1 cellular context compared by ENCODE assay signal in the genomic region with DNA sequence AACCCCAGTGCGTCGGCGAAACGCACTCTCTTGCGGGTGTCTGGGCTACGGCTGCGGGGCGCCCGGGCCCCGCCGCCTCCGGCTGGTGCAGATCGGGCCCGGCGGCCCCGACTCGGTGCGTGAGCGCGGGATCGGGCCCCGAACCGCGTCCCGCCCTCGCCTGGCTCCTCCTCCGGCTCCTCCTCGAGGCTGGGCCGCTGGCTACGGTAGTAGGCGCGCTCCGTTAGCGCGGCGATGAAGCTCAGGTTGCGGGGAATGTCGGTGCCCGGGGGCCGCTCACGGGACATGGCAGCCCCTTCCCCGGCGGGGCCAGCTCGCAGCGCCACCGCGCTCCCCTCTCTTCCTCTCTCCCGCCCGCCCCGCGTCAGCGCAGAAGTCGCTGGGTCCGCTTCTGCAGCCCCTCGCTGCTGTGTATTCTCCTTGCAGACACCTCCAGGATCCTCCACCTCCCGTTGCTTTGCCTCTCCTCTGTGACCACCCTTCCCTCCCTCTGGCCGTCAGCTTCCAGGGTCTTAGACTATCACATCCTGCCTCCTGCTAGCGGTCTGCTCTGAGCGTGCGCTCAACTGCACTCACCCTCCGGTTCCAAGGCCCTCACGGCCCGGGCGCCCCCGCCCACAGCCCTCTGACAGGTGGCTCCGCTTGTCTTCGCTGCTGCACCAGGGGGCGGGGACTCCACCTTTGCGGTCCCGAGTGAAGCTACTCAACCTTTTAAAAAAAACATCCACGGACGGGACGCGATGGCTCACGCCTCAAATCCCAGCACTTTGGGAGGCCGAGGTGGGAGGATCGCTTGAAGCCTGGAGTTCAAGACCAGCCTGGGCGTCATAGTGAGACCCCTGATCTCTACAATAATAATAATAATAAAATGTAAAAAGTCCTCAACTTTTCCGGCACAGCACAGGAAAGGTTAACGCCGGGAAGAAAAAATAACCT.
TF ChIP-seq lines count a peak whose summit lies in the region.

A gene with protein sequence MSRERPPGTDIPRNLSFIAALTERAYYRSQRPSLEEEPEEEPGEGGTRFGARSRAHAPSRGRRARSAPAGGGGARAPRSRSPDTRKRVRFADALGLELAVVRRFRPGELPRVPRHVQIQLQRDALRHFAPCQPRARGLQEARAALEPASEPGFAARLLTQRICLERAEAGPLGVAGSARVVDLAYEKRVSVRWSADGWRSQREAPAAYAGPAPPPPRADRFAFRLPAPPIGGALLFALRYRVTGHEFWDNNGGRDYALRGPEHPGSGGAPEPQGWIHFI (minus strand): TSS at position 570 of the 936 bp plus-strand sequence. CDS start 283 bp downstream, at position 287.

TF ChIP-seq in HepG2, 621 proteins besides CTCF, POLR2A, EP300 and RAD21 (continued from another document and continues in another):
- no peak for TF ChIP-seq ZNF17 (CRISPR knock-in tag; IDR thresholded peaks at IDR 0.05)
- TF ChIP-seq, protein P1, sequence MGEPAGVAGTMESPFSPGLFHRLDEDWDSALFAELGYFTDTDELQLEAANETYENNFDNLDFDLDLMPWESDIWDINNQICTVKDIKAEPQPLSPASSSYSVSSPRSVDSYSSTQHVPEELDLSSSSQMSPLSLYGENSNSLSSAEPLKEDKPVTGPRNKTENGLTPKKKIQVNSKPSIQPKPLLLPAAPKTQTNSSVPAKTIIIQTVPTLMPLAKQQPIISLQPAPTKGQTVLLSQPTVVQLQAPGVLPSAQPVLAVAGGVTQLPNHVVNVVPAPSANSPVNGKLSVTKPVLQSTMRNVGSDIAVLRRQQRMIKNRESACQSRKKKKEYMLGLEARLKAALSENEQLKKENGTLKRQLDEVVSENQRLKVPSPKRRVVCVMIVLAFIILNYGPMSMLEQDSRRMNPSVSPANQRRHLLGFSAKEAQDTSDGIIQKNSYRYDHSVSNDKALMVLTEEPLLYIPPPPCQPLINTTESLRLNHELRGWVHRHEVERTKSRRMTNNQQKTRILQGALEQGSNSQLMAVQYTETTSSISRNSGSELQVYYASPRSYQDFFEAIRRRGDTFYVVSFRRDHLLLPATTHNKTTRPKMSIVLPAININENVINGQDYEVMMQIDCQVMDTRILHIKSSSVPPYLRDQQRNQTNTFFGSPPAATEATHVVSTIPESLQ (CRISPR knock-in tag; conservative IDR thresholded peaks at IDR 0.05) = no peak; the same call in 1 of the 2 replicates
- TF ChIP-seq RBAK (CRISPR knock-in tag; IDR thresholded peaks at IDR 0.05) = peak; percentile 68
- TF ChIP-seq, protein P2, sequence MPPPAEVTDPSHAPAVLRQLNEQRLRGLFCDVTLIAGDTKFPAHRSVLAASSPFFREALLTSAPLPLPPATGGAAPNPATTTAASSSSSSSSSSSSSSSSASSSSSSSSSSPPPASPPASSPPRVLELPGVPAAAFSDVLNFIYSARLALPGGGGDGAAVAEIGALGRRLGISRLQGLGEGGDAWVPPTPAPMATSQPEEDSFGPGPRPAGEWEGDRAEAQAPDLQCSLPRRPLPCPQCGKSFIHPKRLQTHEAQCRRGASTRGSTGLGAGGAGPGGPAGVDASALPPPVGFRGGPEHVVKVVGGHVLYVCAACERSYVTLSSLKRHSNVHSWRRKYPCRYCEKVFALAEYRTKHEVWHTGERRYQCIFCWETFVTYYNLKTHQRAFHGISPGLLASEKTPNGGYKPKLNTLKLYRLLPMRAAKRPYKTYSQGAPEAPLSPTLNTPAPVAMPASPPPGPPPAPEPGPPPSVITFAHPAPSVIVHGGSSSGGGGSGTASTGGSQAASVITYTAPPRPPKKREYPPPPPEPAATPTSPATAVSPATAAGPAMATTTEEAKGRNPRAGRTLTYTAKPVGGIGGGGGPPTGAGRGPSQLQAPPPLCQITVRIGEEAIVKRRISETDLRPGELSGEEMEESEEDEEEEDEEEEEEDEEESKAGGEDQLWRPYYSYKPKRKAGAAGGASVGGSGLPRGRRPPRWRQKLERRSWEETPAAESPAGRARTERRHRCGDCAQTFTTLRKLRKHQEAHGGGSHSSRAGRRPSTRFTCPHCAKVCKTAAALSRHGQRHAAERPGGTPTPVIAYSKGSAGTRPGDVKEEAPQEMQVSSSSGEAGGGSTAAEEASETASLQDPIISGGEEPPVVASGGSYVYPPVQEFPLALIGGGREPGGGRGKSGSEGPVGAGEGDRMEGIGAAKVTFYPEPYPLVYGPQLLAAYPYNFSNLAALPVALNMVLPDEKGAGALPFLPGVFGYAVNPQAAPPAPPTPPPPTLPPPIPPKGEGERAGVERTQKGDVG (CRISPR knock-in tag; IDR thresholded peaks at IDR 0.05; ENCODE audit: borderline replicate concordance) = no peak; the same call in 1 of the 2 replicates
- TF ChIP-seq SIX4 (CRISPR knock-in tag; IDR thresholded peaks at IDR 0.05) = no peak; the same call in 1 of the 2 replicates
- 0 out of 2 replicates have a peak, but pooled peaks have one; percentile 41 for TF ChIP-seq KDM1A (CRISPR knock-in tag; IDR thresholded peaks at IDR 0.05)
- peak; percentile 53 for TF ChIP-seq SMAD1 (CRISPR knock-in tag; IDR thresholded peaks at IDR 0.05; ENCODE audit: borderline replicate concordance, low read depth)
- TF ChIP-seq ZFP41 (CRISPR knock-in tag; IDR thresholded peaks at IDR 0.05; ENCODE audit: borderline replicate concordance) = no peak; the same call in 1 of the 2 replicates
- no peak for TF ChIP-seq NR2F1 (CRISPR knock-in tag; IDR thresholded peaks at IDR 0.05)
- TF ChIP-seq, protein P3, sequence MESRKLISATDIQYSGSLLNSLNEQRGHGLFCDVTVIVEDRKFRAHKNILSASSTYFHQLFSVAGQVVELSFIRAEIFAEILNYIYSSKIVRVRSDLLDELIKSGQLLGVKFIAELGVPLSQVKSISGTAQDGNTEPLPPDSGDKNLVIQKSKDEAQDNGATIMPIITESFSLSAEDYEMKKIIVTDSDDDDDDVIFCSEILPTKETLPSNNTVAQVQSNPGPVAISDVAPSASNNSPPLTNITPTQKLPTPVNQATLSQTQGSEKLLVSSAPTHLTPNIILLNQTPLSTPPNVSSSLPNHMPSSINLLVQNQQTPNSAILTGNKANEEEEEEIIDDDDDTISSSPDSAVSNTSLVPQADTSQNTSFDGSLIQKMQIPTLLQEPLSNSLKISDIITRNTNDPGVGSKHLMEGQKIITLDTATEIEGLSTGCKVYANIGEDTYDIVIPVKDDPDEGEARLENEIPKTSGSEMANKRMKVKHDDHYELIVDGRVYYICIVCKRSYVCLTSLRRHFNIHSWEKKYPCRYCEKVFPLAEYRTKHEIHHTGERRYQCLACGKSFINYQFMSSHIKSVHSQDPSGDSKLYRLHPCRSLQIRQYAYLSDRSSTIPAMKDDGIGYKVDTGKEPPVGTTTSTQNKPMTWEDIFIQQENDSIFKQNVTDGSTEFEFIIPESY (CRISPR knock-in tag; IDR thresholded peaks at IDR 0.05) = no peak; the same call in 1 of the 2 replicates
- TF ChIP-seq, protein P4, sequence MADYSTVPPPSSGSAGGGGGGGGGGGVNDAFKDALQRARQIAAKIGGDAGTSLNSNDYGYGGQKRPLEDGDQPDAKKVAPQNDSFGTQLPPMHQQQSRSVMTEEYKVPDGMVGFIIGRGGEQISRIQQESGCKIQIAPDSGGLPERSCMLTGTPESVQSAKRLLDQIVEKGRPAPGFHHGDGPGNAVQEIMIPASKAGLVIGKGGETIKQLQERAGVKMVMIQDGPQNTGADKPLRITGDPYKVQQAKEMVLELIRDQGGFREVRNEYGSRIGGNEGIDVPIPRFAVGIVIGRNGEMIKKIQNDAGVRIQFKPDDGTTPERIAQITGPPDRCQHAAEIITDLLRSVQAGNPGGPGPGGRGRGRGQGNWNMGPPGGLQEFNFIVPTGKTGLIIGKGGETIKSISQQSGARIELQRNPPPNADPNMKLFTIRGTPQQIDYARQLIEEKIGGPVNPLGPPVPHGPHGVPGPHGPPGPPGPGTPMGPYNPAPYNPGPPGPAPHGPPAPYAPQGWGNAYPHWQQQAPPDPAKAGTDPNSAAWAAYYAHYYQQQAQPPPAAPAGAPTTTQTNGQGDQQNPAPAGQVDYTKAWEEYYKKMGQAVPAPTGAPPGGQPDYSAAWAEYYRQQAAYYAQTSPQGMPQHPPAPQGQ (CRISPR knock-in tag; IDR thresholded peaks at IDR 0.05; ENCODE audit: borderline replicate concordance) = no peak
- TF ChIP-seq TCF7L2 (IDR thresholded peaks at IDR 0.05; ENCODE audit: low read depth, low read length) = no peak
- TF ChIP-seq NRL (CRISPR knock-in tag; IDR thresholded peaks at IDR 0.05; ENCODE audit: borderline replicate concordance) = peak; percentile 87; the same call in 1 of the 2 replicates
- TF ChIP-seq, protein P5, sequence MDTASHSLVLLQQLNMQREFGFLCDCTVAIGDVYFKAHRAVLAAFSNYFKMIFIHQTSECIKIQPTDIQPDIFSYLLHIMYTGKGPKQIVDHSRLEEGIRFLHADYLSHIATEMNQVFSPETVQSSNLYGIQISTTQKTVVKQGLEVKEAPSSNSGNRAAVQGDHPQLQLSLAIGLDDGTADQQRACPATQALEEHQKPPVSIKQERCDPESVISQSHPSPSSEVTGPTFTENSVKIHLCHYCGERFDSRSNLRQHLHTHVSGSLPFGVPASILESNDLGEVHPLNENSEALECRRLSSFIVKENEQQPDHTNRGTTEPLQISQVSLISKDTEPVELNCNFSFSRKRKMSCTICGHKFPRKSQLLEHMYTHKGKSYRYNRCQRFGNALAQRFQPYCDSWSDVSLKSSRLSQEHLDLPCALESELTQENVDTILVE (CRISPR knock-in tag; IDR thresholded peaks at IDR 0.05) = peak; percentile 74
- no peak for TF ChIP-seq IKZF4 (CRISPR knock-in tag; IDR thresholded peaks at IDR 0.05; ENCODE audit: borderline replicate concordance, low read depth, not compliant biosample characterization)
- TF ChIP-seq ZNF557 (CRISPR knock-in tag; IDR thresholded peaks at IDR 0.05) = peak; percentile 42
- TF ChIP-seq, protein P6, sequence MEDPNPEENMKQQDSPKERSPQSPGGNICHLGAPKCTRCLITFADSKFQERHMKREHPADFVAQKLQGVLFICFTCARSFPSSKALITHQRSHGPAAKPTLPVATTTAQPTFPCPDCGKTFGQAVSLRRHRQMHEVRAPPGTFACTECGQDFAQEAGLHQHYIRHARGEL (CRISPR knock-in tag; IDR thresholded peaks at IDR 0.05) = no peak
- no peak for TF ChIP-seq ONECUT2 (CRISPR knock-in tag; IDR thresholded peaks at IDR 0.05)
- peak; percentile 26 for TF ChIP-seq HOXD1 (CRISPR knock-in tag; IDR thresholded peaks at IDR 0.05)
- no peak for TF ChIP-seq NR2F2 (IDR thresholded peaks at IDR 0.05; ENCODE audit: borderline replicate concordance, low read depth)
- TF ChIP-seq, protein P7, sequence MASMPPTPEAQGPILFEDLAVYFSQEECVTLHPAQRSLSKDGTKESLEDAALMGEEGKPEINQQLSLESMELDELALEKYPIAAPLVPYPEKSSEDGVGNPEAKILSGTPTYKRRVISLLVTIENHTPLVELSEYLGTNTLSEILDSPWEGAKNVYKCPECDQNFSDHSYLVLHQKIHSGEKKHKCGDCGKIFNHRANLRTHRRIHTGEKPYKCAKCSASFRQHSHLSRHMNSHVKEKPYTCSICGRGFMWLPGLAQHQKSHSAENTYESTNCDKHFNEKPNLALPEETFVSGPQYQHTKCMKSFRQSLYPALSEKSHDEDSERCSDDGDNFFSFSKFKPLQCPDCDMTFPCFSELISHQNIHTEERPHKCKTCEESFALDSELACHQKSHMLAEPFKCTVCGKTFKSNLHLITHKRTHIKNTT (CRISPR knock-in tag; IDR thresholded peaks at IDR 0.05) = no peak
- no peak; the same call in 1 of the 2 replicates for TF ChIP-seq ZNF619 (CRISPR knock-in tag; IDR thresholded peaks at IDR 0.05)
- peak; percentile 72 for TF ChIP-seq MEF2D (CRISPR knock-in tag; IDR thresholded peaks at IDR 0.05)
- peak; percentile 52; the same call in 1 of the 2 replicates for TF ChIP-seq ZNF570 (CRISPR knock-in tag; IDR thresholded peaks at IDR 0.05; ENCODE audit: borderline replicate concordance)
- TF ChIP-seq, protein P8, sequence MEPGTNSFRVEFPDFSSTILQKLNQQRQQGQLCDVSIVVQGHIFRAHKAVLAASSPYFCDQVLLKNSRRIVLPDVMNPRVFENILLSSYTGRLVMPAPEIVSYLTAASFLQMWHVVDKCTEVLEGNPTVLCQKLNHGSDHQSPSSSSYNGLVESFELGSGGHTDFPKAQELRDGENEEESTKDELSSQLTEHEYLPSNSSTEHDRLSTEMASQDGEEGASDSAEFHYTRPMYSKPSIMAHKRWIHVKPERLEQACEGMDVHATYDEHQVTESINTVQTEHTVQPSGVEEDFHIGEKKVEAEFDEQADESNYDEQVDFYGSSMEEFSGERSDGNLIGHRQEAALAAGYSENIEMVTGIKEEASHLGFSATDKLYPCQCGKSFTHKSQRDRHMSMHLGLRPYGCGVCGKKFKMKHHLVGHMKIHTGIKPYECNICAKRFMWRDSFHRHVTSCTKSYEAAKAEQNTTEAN (CRISPR knock-in tag; conservative IDR thresholded peaks at IDR 0.05) = 0 out of 2 replicates have a peak, but pooled peaks have one; percentile 55
- peak; percentile 90 for TF ChIP-seq ZNF709 (CRISPR knock-in tag; IDR thresholded peaks at IDR 0.05)
- TF ChIP-seq, protein P9, sequence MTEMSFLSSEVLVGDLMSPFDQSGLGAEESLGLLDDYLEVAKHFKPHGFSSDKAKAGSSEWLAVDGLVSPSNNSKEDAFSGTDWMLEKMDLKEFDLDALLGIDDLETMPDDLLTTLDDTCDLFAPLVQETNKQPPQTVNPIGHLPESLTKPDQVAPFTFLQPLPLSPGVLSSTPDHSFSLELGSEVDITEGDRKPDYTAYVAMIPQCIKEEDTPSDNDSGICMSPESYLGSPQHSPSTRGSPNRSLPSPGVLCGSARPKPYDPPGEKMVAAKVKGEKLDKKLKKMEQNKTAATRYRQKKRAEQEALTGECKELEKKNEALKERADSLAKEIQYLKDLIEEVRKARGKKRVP (CRISPR knock-in tag; IDR thresholded peaks at IDR 0.05) = no peak
- no peak for TF ChIP-seq TBL1XR1 (IDR thresholded peaks at IDR 0.05; ENCODE audit: borderline replicate concordance, low read length, partially characterized antibody)
- 0 out of 2 replicates have a peak, but pooled peaks have one; percentile 28 for TF ChIP-seq ELF1 (CRISPR knock-in tag; IDR thresholded peaks at IDR 0.05)
- no peak for TF ChIP-seq ZNF530 (CRISPR knock-in tag; IDR thresholded peaks at IDR 0.05; ENCODE audit: low read depth)
- TF ChIP-seq TBX2 (CRISPR knock-in tag; IDR thresholded peaks at IDR 0.05; ENCODE audit: borderline replicate concordance) = peak; percentile 77; the same call in 1 of the 2 replicates
